Comparison of ENCODE assay signal across 11 cellular contexts in genomic region chr14:90300649-90301048, GRCh38. TPM values are rescaled to one million over a fixed set of nuclear protein-coding genes. Genes with fewer than 3 reads are reported as not detected.
DNase-seq lines count a peak whose midpoint lies in the region; ATAC-seq, FAIRE-seq and TF ChIP-seq lines count a peak whose summit lies in the region.
"Had no signal": no experiment of that assay in that cellular context is flagged by ENCODE, and none has a peak within 500 bp of the region (broad histone marks: within the 10 kb centered on the region; RNA-seq: fewer than 3 reads in every experiment).

No MANE protein-coding gene starts in this region.

- no peak for TF ChIP-seq EP300 in HepG2 (IDR thresholded peaks at IDR 0.05; ENCODE audit: low read depth in 2 of 2, low read length in 2 of 2)
- TF ChIP-seq EP300 in HepG2 (CRISPR knock-in tag; IDR thresholded peaks at IDR 0.05; ENCODE audit: borderline replicate concordance): no peak

- BruUV-seq in HepG2 (replicated peaks; lab: Mats Ljungman, UMichigan): no TSS peak

- H3K4me1 Mint-ChIP-seq in CD14-positive monocyte: peaks cover 52% of the 10 kb centered on the region
- H3K4me1 Mint-ChIP-seq in activated CD8-positive, alpha-beta T cell treated with anti-CD3 and anti-CD28 coated beads, Interleukin-2, amount 10 ng/mL, durations not matched to agents 7 days and 5 days (ENCODE audit: low read depth): peaks cover 10% of the 10 kb centered on the region

- no peak overlapping the region for H3K9ac ChIP-seq in HepG2 (ENCODE audit: insufficient read depth, low read depth, low read length)

- H3K4me2 ChIP-seq in HepG2 (ENCODE audit: low read depth, low read length): no peak overlapping the region

- no peak for FAIRE-seq in HepG2 (lab: Jason Lieb, UNC)

- WGBS in HepG2 (ENCODE audit: low lambda C conversion rate): 100% methylated on average over 1 of the region's 1 CpG

- peaks cover 7 to 41% of the 10 kb centered on the region in 2 experiments; a peak in 4 of 5 replicates for H3K36me3 ChIP-seq in HepG2 (replicated peaks in 1 of 2; ENCODE audit: control insufficient read depth in 1 of 2, insufficient read depth in 2 of 2, low read length in 2 of 2)

- no peak for DNase-seq in CD14-positive monocyte (ENCODE audit: low spot score)
- DNase-seq in Kasumi-1 (lab: John Stamatoyannopoulos, UW): peak; percentile 56 to 67
- DNase-seq in activated CD8-positive, alpha-beta T cell treated with anti-CD3 and anti-CD28 coated beads, Interleukin-2, amount 10 ng/mL, durations not matched to agents 7 days and 5 days: no peak
- DNase-seq in HepG2 (ENCODE audit: low spot score): no peak
- no peak for DNase-seq in NCI-H2081 (lab: John Stamatoyannopoulos, UW)
- no peak for DNase-seq in germinal center (ENCODE audit: low spot score)
- DNase-seq: dermis blood vessel endothelial cell, NCI-H2107 had no signal

- peaks cover 40 to 45% of the 10 kb centered on the region in 2 donors for H3K36me3 Mint-ChIP-seq in CD14-positive monocyte
- peaks cover 39% of the 10 kb centered on the region for H3K36me3 Mint-ChIP-seq in activated CD8-positive, alpha-beta T cell treated with anti-CD3 and anti-CD28 coated beads, Interleukin-2, amount 10 ng/mL, durations not matched to agents 7 days and 5 days (ENCODE audit: low read depth)

- peak; percentile 45 for ATAC-seq in activated CD8-positive, alpha-beta T cell treated with anti-CD3 and anti-CD28 coated beads, Interleukin-2, amount 10 ng/mL, durations not matched to agents 7 days and 5 days
- ATAC-seq in HepG2 (no peak; the same call in 2 of the 3 replicates), GM19397 (IDR thresholded peaks at IDR 0.05; ENCODE audit: unreplicated experiment) (no peak), GM18498 (IDR thresholded peaks at IDR 0.05; ENCODE audit: unreplicated experiment) (no peak)
- ATAC-seq: activated CD4-positive, CD25-positive, alpha-beta regulatory T cell treated with anti-CD3 and anti-CD28 coated beads, Interleukin-2, amount 50 U/mL, for 24 hours had no signal

- intact Hi-C loops in CD14-positive monocyte (cut with micrococcal nuclease) (loop anchor here in 1 of 2 donors (10.0 kb wide), 1 partner anchor 454 kb away; no protein-coding TSS in a partner anchor), HepG2 (cut with micrococcal nuclease; ENCODE audit: unreplicated experiment) (loop anchor here (1.0 to 5.0 kb wide), 3 partner anchors 99 to 457 kb away; no protein-coding TSS in a partner anchor)

- H3K27ac ChIP-seq in HepG2 (ENCODE audit: extremely low read length, insufficient read depth, low read length): no peak overlapping the region

- H3K27me3 ChIP-seq in HepG2 (ENCODE audit: control insufficient read depth in 1 of 2, insufficient read depth in 2 of 2, low read length in 2 of 2): no peaks in the 10 kb centered on the region

- POLR2A ChIA-PET in activated CD8-positive, alpha-beta T cell treated with anti-CD3 and anti-CD28 coated beads, Interleukin-2, amount 10 ng/mL, durations not matched to agents 7 days and 5 days (lab: Charles Lee): no interaction called here
- POLR2A ChIA-PET in HepG2 (lab: Yijun Ruan, JAX): no interaction called here

- no peak for TF ChIP-seq POLR2A in HepG2 (IDR thresholded peaks at IDR 0.05; ENCODE audit: insufficient read depth in 1 of 2, low read depth in 2 of 2, low read length in 2 of 2)

- H3K9me3 ChIP-seq in HepG2 (ENCODE audit: low read length): no peaks in the 10 kb centered on the region

- no peak overlapping the region for H3K4me3 Mint-ChIP-seq in CD14-positive monocyte
- H3K4me3 Mint-ChIP-seq in activated CD8-positive, alpha-beta T cell treated with anti-CD3 and anti-CD28 coated beads, Interleukin-2, amount 10 ng/mL, durations not matched to agents 7 days and 5 days: no peak overlapping the region

- CTCF ChIA-PET in activated CD8-positive, alpha-beta T cell treated with anti-CD3 and anti-CD28 coated beads, Interleukin-2, amount 10 ng/mL, durations not matched to agents 7 days and 5 days (lab: Charles Lee): interaction anchor here (1.0 to 2.4 kb wide), 7 partner anchors 10 to 458 kb away, joined by 3 to 24 read pairs (median 4); partner anchors contain the start of gene NRDE2
- CTCF ChIA-PET in HepG2 (lab: Yijun Ruan, JAX; ENCODE audit: low intra/inter-chr PET ratio, low total read pairs): no interaction called here

- TF ChIP-seq CTCF in CD14-positive monocyte (IDR thresholded peaks at IDR 0.05) (no peak), HepG2 (CRISPR knock-in tag; IDR thresholded peaks at IDR 0.05) (no peak)

- peaks cover 37% of the 10 kb centered on the region for H3K4me1 ChIP-seq in HepG2 (ENCODE audit: insufficient read depth, low read length)

- H3K4me3 ChIP-seq in HepG2 (replicated peaks in 1 of 3; ENCODE audit: insufficient read depth in 1 of 3, low read depth in 2 of 3, low read length in 3 of 3): no peak overlapping the region

- no peak for TF ChIP-seq RAD21 in HepG2 (CRISPR knock-in tag; IDR thresholded peaks at IDR 0.05)

- H3K9me3 Mint-ChIP-seq in CD14-positive monocyte: no peaks in the 10 kb centered on the region
- no peaks in the 10 kb centered on the region for H3K9me3 Mint-ChIP-seq in activated CD8-positive, alpha-beta T cell treated with anti-CD3 and anti-CD28 coated beads, Interleukin-2, amount 10 ng/mL, durations not matched to agents 7 days and 5 days (ENCODE audit: insufficient read depth)

- no peaks in the 10 kb centered on the region for H4K20me1 ChIP-seq in HepG2 (ENCODE audit: insufficient read depth, low read length)

- H2AFZ ChIP-seq in HepG2 (ENCODE audit: low read length): no peak overlapping the region

- H3K27me3 Mint-ChIP-seq in CD14-positive monocyte (ENCODE audit: low read depth in 3 of 3): peaks cover 0 to 3% (median 0%) of the 10 kb centered on the region in 3 donors
- H3K27me3 Mint-ChIP-seq in activated CD8-positive, alpha-beta T cell treated with anti-CD3 and anti-CD28 coated beads, Interleukin-2, amount 10 ng/mL, durations not matched to agents 7 days and 5 days (ENCODE audit: low read depth): no peaks in the 10 kb centered on the region

- peak overlapping the region; percentile 91 to 96 (median 94) for H3K27ac Mint-ChIP-seq in CD14-positive monocyte
- peak overlapping the region; percentile 58 for H3K27ac Mint-ChIP-seq in activated CD8-positive, alpha-beta T cell treated with anti-CD3 and anti-CD28 coated beads, Interleukin-2, amount 10 ng/mL, durations not matched to agents 7 days and 5 days

- no peaks in the 10 kb centered on the region for H3K79me2 ChIP-seq in HepG2 (ENCODE audit: insufficient read depth, low read length)

- in situ Hi-C loops in HepG2 (cut with HindIII; ENCODE audit: extremely low pct_ligation_motif_present, low pct_unique_long_range_greater_than_20kb): loop anchor here (5.0 to 10.0 kb wide), 2 partner anchors 214 to 397 kb away; no protein-coding TSS in a partner anchor

RNA-seq across cellular contexts. Expression of gene NRDE2, which starts 31.1 kb away (rescaled TPM):
- polyA plus RNA-seq in CD14-positive monocyte: 1 to 10 TPM; 4.7 to 6.7 TPM
- 10 to 100 TPM; 22.1 to 23.5 TPM for total RNA-seq in activated CD8-positive, alpha-beta T cell treated with anti-CD3 and anti-CD28 coated beads, Interleukin-2, amount 10 ng/mL, durations not matched to agents 7 days and 5 days
- total RNA-seq in HepG2 (2016; rRNA removed; fragmentation: Illumina TruSeq; extraction: Trizol): 12.5 and 16.9 TPM in 2 replicates
- 2.5 and 3.0 TPM in 2 replicates for total RNA-seq in HepG2 (2016; cell fraction: cytosol; rRNA removed; fragmentation: Illumina TruSeq; extraction: Trizol; ENCODE audit: low read depth)
- 14.5 and 15.2 TPM in 2 replicates for total RNA-seq in HepG2 (2016; cell fraction: insoluble cytoplasmic fraction; rRNA removed; fragmentation: Illumina TruSeq; extraction: Trizol)
- total RNA-seq in HepG2 (2016; cell fraction: membrane; rRNA removed; fragmentation: Illumina TruSeq; extraction: Trizol): 3.4 and 3.9 TPM in 2 replicates
- 19.1 and 19.5 TPM in 2 replicates for total RNA-seq in HepG2 (2016; cell fraction: nucleus; rRNA removed; fragmentation: Illumina TruSeq; extraction: Trizol)
- polyA plus RNA-seq in HepG2 (2011; rRNA removed): 5.6 TPM in 2 replicates
- polyA plus RNA-seq in HepG2 (2011; cell fraction: cytosol; rRNA removed): 4.7 and 5.4 TPM in 2 replicates
- polyA plus RNA-seq in HepG2 (2011; cell fraction: nucleus; rRNA removed): 12.3 and 13.4 TPM in 2 replicates
- 5.2 and 6.2 TPM in 2 replicates for polyA plus RNA-seq in HepG2 (2012)
- polyA plus RNA-seq in HepG2 (2016; cell fraction: cytosol; fragmentation: Illumina TruSeq; extraction: Trizol; ENCODE audit: low read depth): 0.38 and 0.41 TPM in 2 replicates
- polyA plus RNA-seq in HepG2 (2016; cell fraction: insoluble cytoplasmic fraction; fragmentation: Illumina TruSeq; extraction: Trizol; ENCODE audit: low read depth): 9.6 and 10.3 TPM in 2 replicates
- 0.86 and 0.92 TPM in 2 replicates for polyA plus RNA-seq in HepG2 (2016; cell fraction: membrane; fragmentation: Illumina TruSeq; extraction: Trizol; ENCODE audit: low read depth)
- polyA plus RNA-seq in HepG2 (2016; cell fraction: nucleus; fragmentation: Illumina TruSeq; extraction: Trizol; ENCODE audit: insufficient read depth, low read depth): 14.5 and 18.6 TPM in 2 replicates
- 9.4 and 26.4 TPM in 2 replicates for polyA minus RNA-seq in HepG2 (2011; rRNA and poly(A)+ RNA removed; ENCODE audit: low replicate concordance)
- 3.1 and 3.3 TPM in 2 replicates for polyA minus RNA-seq in HepG2 (2011; cell fraction: cytosol; rRNA and poly(A)+ RNA removed)
- polyA minus RNA-seq in HepG2 (2011; cell fraction: nucleus; rRNA and poly(A)+ RNA removed): 24.8 and 25.6 TPM in 2 replicates

RNA-seq across cellular contexts. Expression of gene PSMC1, which starts 44.3 kb away (rescaled TPM):
- 100 to 1,000 TPM; 128 to 158 TPM for polyA plus RNA-seq in CD14-positive monocyte
- 10 to 100 TPM; 83.5 to 88.9 TPM for total RNA-seq in activated CD8-positive, alpha-beta T cell treated with anti-CD3 and anti-CD28 coated beads, Interleukin-2, amount 10 ng/mL, durations not matched to agents 7 days and 5 days
- total RNA-seq in HepG2 (2016; rRNA removed; fragmentation: Illumina TruSeq; extraction: Trizol): 167 and 271 TPM in 2 replicates
- total RNA-seq in HepG2 (2016; cell fraction: cytosol; rRNA removed; fragmentation: Illumina TruSeq; extraction: Trizol; ENCODE audit: low read depth): 24.3 and 31.2 TPM in 2 replicates
- total RNA-seq in HepG2 (2016; cell fraction: insoluble cytoplasmic fraction; rRNA removed; fragmentation: Illumina TruSeq; extraction: Trizol): 177 and 276 TPM in 2 replicates
- total RNA-seq in HepG2 (2016; cell fraction: membrane; rRNA removed; fragmentation: Illumina TruSeq; extraction: Trizol): 48.2 and 56.4 TPM in 2 replicates
- total RNA-seq in HepG2 (2016; cell fraction: nucleus; rRNA removed; fragmentation: Illumina TruSeq; extraction: Trizol): 71.4 and 87.1 TPM in 2 replicates
- polyA plus RNA-seq in HepG2 (2011; rRNA removed): 41.9 and 48.6 TPM in 2 replicates
- 33.2 and 46.5 TPM in 2 replicates for polyA plus RNA-seq in HepG2 (2011; cell fraction: cytosol; rRNA removed)
- polyA plus RNA-seq in HepG2 (2011; cell fraction: nucleus; rRNA removed): 15.1 and 17.6 TPM in 2 replicates
- 46.0 and 80.3 TPM in 2 replicates for polyA plus RNA-seq in HepG2 (2012)
- 37.4 and 37.8 TPM in 2 replicates for polyA plus RNA-seq in HepG2 (2016; cell fraction: cytosol; fragmentation: Illumina TruSeq; extraction: Trizol; ENCODE audit: low read depth)
- polyA plus RNA-seq in HepG2 (2016; cell fraction: insoluble cytoplasmic fraction; fragmentation: Illumina TruSeq; extraction: Trizol; ENCODE audit: low read depth): 266 and 272 TPM in 2 replicates
- polyA plus RNA-seq in HepG2 (2016; cell fraction: membrane; fragmentation: Illumina TruSeq; extraction: Trizol; ENCODE audit: low read depth): 40.5 and 49.0 TPM in 2 replicates
- polyA plus RNA-seq in HepG2 (2016; cell fraction: nucleus; fragmentation: Illumina TruSeq; extraction: Trizol; ENCODE audit: insufficient read depth, low read depth): 94.6 and 95.5 TPM in 2 replicates
- 12.0 and 42.5 TPM in 2 replicates for polyA minus RNA-seq in HepG2 (2011; rRNA and poly(A)+ RNA removed; ENCODE audit: low replicate concordance)
- polyA minus RNA-seq in HepG2 (2011; cell fraction: cytosol; rRNA and poly(A)+ RNA removed): 28.4 and 38.6 TPM in 2 replicates
- 53.9 and 71.6 TPM in 2 replicates for polyA minus RNA-seq in HepG2 (2011; cell fraction: nucleus; rRNA and poly(A)+ RNA removed)

Comparison
In these comparisons a context has a peak if more than half of its experiments do, and no peak if none do; other contexts are left out.
1. DNase-seq: peak in Kasumi-1 (2 of 2); none in CD14-positive monocyte (single experiment), activated CD8-positive, alpha-beta T cell treated with anti-CD3 and anti-CD28 coated beads, Interleukin-2, amount 10 ng/mL, durations not matched to agents 7 days and 5 days (single experiment), HepG2 (single experiment), NCI-H2081 (0 of 2) and germinal center (single experiment).